1 cellular context compared by ENCODE assay signal in genomic region chrX:130416785-130417184, GRCh38.
TF ChIP-seq lines count a peak whose summit lies in the region.

No MANE protein-coding gene starts in this region.

TF ChIP-seq in K562, 482 proteins besides CTCF, POLR2A, EP300 and RAD21 (continued from another document):
- TF ChIP-seq BRD4 (IDR thresholded peaks at IDR 0.05) (no peak), GABPB1 (CRISPR knock-in tag; IDR thresholded peaks at IDR 0.05) (no peak), NFYB (IDR thresholded peaks at IDR 0.05; ENCODE audit: extremely low read depth, insufficient read length) (no peak), STAT5A (IDR thresholded peaks at IDR 0.05; ENCODE audit: borderline replicate concordance, low read length) (no peak), ZNF518B (CRISPR knock-in tag; IDR thresholded peaks at IDR 0.05) (no peak), ZNF551 (CRISPR knock-in tag; IDR thresholded peaks at IDR 0.05) (no peak), KLF16 (IDR thresholded peaks at IDR 0.05) (no peak), RCOR1 (IDR thresholded peaks at IDR 0.05; ENCODE audit: borderline replicate concordance in 1 of 2, low read depth in 2 of 2, low read length in 2 of 2) (no peak), PATZ1 (CRISPR knock-in tag; IDR thresholded peaks at IDR 0.05; ENCODE audit: borderline replicate concordance) (no peak), NONO (IDR thresholded peaks at IDR 0.05; ENCODE audit: low read depth in 2 of 2, low read length in 1 of 2) (no peak)
